Comparison of ENCODE assay signal across 8 cellular contexts in the genomic region with DNA sequence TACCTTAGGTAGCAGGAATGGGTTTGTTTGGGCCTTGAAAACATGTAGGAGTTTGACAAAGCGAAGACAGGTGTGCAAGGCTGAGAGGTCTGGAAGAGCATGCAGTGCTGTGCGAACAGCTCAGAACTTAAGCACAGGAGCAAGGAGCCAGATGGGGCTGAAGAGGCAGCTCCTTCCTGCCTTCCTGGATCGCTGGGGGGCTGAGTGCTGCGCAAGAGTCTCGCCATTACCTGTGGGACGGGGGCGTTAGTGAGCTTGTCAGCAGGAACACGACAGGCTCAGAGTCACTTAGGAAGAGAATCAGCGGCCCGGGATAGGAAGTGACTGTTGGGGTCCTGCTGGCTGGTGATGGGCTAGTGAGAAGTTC. TPM values are rescaled to one million over a fixed set of nuclear protein-coding genes. Genes with fewer than 3 reads are reported as not detected.
DNase-seq lines count a peak whose midpoint lies in the region; ATAC-seq and TF ChIP-seq lines count a peak whose summit lies in the region.

No MANE protein-coding gene starts in this region.

- H3K36me3 Mint-ChIP-seq in T-cell, result no peaks in the 10 kb centered on the region

- no peaks in the 10 kb centered on the region for H3K36me3 ChIP-seq in fibroblast of lung (ENCODE audit: control insufficient read depth, insufficient read depth, low read length)
- no peaks in the 10 kb centered on the region for H3K36me3 ChIP-seq in parathyroid adenoma (ENCODE audit: control insufficient read depth, insufficient read depth, low read length)

- peaks cover 10% of the 10 kb centered on the region for H3K79me2 ChIP-seq in fibroblast of lung (ENCODE audit: control insufficient read depth, insufficient read depth, low read length)
- H3K79me2 ChIP-seq in parathyroid adenoma, result peaks cover 3% of the 10 kb centered on the region

- POLR2A ChIA-PET in T-cell (lab: Charles Lee), result interaction anchor here in 1 of 2 donors (0.6 kb wide), 1 partner anchor 758 kb away, joined by 3 read pairs; no protein-coding TSS in a partner anchor

- no peaks in the 10 kb centered on the region for H3K9me3 ChIP-seq in fibroblast of lung (ENCODE audit: control insufficient read depth, insufficient read depth, low read depth, low read length)
- no peaks in the 10 kb centered on the region for H3K9me3 ChIP-seq in parathyroid adenoma (ENCODE audit: control insufficient read depth, low read length)

- H3K9me3 Mint-ChIP-seq in T-cell, result no peaks in the 10 kb centered on the region

- DNase-seq in stimulated activated CD4-positive, alpha-beta T cell treated with anti-CD3 and anti-CD28 coated beads, Interleukin-4, amount 100 ng/mL, for 24 hours, result peak; percentile 26
- no peak for DNase-seq in stimulated activated CD4-positive, alpha-beta T cell treated with anti-CD3 and anti-CD28 coated beads, Interleukin-2, amount 100 ng/mL, for 24 hours
- peak in 9 of 34 experiments; percentile 6 to 38 (median 21) for DNase-seq in T-cell
- no peak for DNase-seq in fibroblast of lung (ENCODE audit: low read depth in 2 of 2)
- DNase-seq in anterior cingulate cortex (lab: John Stamatoyannopoulos, UW), result no peak

- H3K9ac ChIP-seq in fibroblast of lung (ENCODE audit: insufficient read depth, low read length), result peak overlapping the region; percentile 74
- no peak overlapping the region for H3K9ac ChIP-seq in parathyroid adenoma

- no peaks in the 10 kb centered on the region for H3K27me3 Mint-ChIP-seq in T-cell

- CTCF ChIA-PET in T-cell (lab: Charles Lee), result interaction anchor here (0.6 to 1.7 kb wide), 7 partner anchors 8 to 638 kb away, joined by 3 to 7 read pairs (median 3); a partner anchor contains a TSS

- peak; percentile 23 to 35 (median 30) for ATAC-seq in T-cell (replicated peaks in 1 of 4)
- no peak for ATAC-seq in GM19328 (IDR thresholded peaks at IDR 0.05; ENCODE audit: unreplicated experiment)
- ATAC-seq in GM21447 (IDR thresholded peaks at IDR 0.05; ENCODE audit: unreplicated experiment), result no peak

- peak overlapping the region; percentile 91 to 95 for H3K27ac Mint-ChIP-seq in T-cell

- H3K4me2 ChIP-seq in fibroblast of lung (ENCODE audit: extremely low read depth, insufficient read depth, low read length) (peak overlapping the region; percentile 90), parathyroid adenoma (ENCODE audit: low read length) (peak overlapping the region; percentile 64)

- no peak for TF ChIP-seq CTCF in fibroblast of lung (conservative IDR thresholded peaks at IDR 0.05 in 1 of 2, IDR thresholded peaks at IDR 0.05 in 1 of 2; ENCODE audit: low read depth in 1 of 2, low read length in 2 of 2)
- TF ChIP-seq CTCF in parathyroid adenoma (IDR thresholded peaks at IDR 0.05), result no peak

- H3K27me3 ChIP-seq in fibroblast of lung (ENCODE audit: control insufficient read depth, insufficient read depth, low read length), result no peaks in the 10 kb centered on the region
- H3K27me3 ChIP-seq in parathyroid adenoma (ENCODE audit: control insufficient read depth, insufficient read depth, low read length), result no peaks in the 10 kb centered on the region

- H2AFZ ChIP-seq in fibroblast of lung (ENCODE audit: low read length) (peak overlapping the region; percentile 77), parathyroid adenoma (peak overlapping the region; percentile 97)

- H3K4me1 Mint-ChIP-seq in T-cell, result peaks cover 39 to 42% (median 41%) of the 10 kb centered on the region in 3 donors

- H3K27ac ChIP-seq in fibroblast of lung (ENCODE audit: insufficient read depth, low read length) (peak overlapping the region; percentile 80), parathyroid adenoma (peak overlapping the region; percentile 70)

- H4K20me1 ChIP-seq in fibroblast of lung (ENCODE audit: control insufficient read depth, extremely low read depth, insufficient read depth, low read length), result no peaks in the 10 kb centered on the region

- peak overlapping the region; percentile 88 to 93 (median 88) for H3K4me3 Mint-ChIP-seq in T-cell

- H3K4me1 ChIP-seq in fibroblast of lung (ENCODE audit: control insufficient read depth, extremely low read depth, insufficient read depth, low read length) (peaks cover 4% of the 10 kb centered on the region), parathyroid adenoma (peaks cover 12% of the 10 kb centered on the region)

- H3K4me3 ChIP-seq in fibroblast of lung (replicated peaks in 1 of 4; ENCODE audit: control extremely low read depth in 1 of 4, insufficient read depth in 1 of 4, low read depth in 3 of 4, low read length in 4 of 4), result peak overlapping the region; percentile 57 to 91 (median 83)
- peak overlapping the region; percentile 60 for H3K4me3 ChIP-seq in parathyroid adenoma (ENCODE audit: low read depth, low read length)

RNA-seq across cellular contexts. Expression of a gene that starts 0.5 kb away (rescaled TPM):
- total RNA-seq in T-cell (10 to 100 TPM in 3 of 5 donors, 1 to 10 TPM in 2; 2.3 to 18.2 (median 15.4) TPM), fibroblast of lung (6.9 TPM in 2 replicates)
- 2.5 and 4.4 TPM in 2 replicates for polyA plus RNA-seq in fibroblast of lung
- 1.9 and 5.0 TPM in 2 replicates for polyA plus RNA-seq in fibroblast of lung (2012)
- polyA minus RNA-seq in fibroblast of lung (ENCODE audit: low replicate concordance), result 1.3 and 4.3 TPM in 2 replicates

RNA-seq across cellular contexts. Expression of a gene that starts 9.2 kb away (rescaled TPM):
- total RNA-seq in T-cell, result 1 to 10 TPM; 2.6 to 9.7 (median 6.3) TPM
- 3.6 and 5.9 TPM in 2 replicates for total RNA-seq in fibroblast of lung
- 4.6 and 10.9 TPM in 2 replicates for polyA plus RNA-seq in fibroblast of lung
- 3.4 and 8.7 TPM in 2 replicates for polyA plus RNA-seq in fibroblast of lung (2012)
- 25.7 and 57.6 TPM in 2 replicates for polyA minus RNA-seq in fibroblast of lung (ENCODE audit: low replicate concordance)

RNA-seq across cellular contexts. Expression of a gene that starts 56.2 kb away (rescaled TPM):
- total RNA-seq in T-cell (100 to 1,000 TPM; 105 to 190 (median 111) TPM), fibroblast of lung (63.2 and 77.0 TPM in 2 replicates)
- 63.3 and 81.9 TPM in 2 replicates for polyA plus RNA-seq in fibroblast of lung
- 47.9 and 56.3 TPM in 2 replicates for polyA plus RNA-seq in fibroblast of lung (2012)
- polyA minus RNA-seq in fibroblast of lung (ENCODE audit: low replicate concordance), result 58.2 and 110 TPM in 2 replicates

Comparison
In these comparisons a context has a peak if more than half of its experiments do, and no peak if none do; other contexts are left out.
1. ATAC-seq: peak in T-cell (4 of 4); none in GM19328 (single experiment) and GM21447 (single experiment).